In genomic region chr7:30027915-30028748, GRCh38 we compare ENCODE assay signal across 8 cellular contexts. TPM values are rescaled to one million over a fixed set of nuclear protein-coding genes. Genes with fewer than 3 reads are reported as not detected.
DNase-seq lines count a peak whose midpoint lies in the region; ATAC-seq lines count a peak whose summit lies in the region.

Gene PLEKHA8 (plus strand): TSS chr7:30028412. CDS start chr7:30028763, 351 bp downstream.

- H3K27ac ChIP-seq in CD4-positive, alpha-beta memory T cell (ENCODE audit: low read depth, low read length), result peak within 1 kb of the TSS; percentile 63

- H3K27ac Mint-ChIP-seq in CD4-positive, alpha-beta memory T cell, result peak within 1 kb of the TSS; percentile 85 to 95 (median 93)
- peak within 1 kb of the TSS; percentile 97 for H3K27ac Mint-ChIP-seq in memory B cell

- H3K4me3 Mint-ChIP-seq in CD4-positive, alpha-beta memory T cell, result peak within 1 kb of the TSS in 5 of 8 donors; percentile 94 to 98 (median 95)
- peak within 1 kb of the TSS; percentile 97 for H3K4me3 Mint-ChIP-seq in memory B cell

- H3K4me1 Mint-ChIP-seq in CD4-positive, alpha-beta memory T cell, result peaks cover 24 to 44% (median 36%) of the 10 kb centered on the region in 4 donors
- H3K4me1 Mint-ChIP-seq in memory B cell, result peaks cover 17% of the 10 kb centered on the region

- intact Hi-C loops in CD4-positive, alpha-beta memory T cell (cut with micrococcal nuclease), result loop anchor here (2.0 to 5.0 kb wide), 6 partner anchors 39 to 699 kb away; partner anchors contain the start of genes GARS1, GGCT, NOD1 and SCRN1

- POLR2A ChIA-PET in CD4-positive, alpha-beta memory T cell (lab: Charles Lee; ENCODE audit: partially characterized antibody), result interaction anchor here (0.8 to 3.7 kb wide), 8 partner anchors 14 to 699 kb away, joined by 3 to 19 read pairs (median 5); partner anchors contain the start of genes MTURN and NOD1
- POLR2A ChIA-PET in activated CD8-positive, alpha-beta memory T cell treated with anti-CD3 and anti-CD28 coated beads for 36 hours (lab: Charles Lee), result interaction anchor here (0.9 to 1.1 kb wide), 2 partner anchors 107 to 566 kb away, joined by 3 read pairs; no protein-coding TSS in a partner anchor

- DNase-seq in CD4-positive, alpha-beta memory T cell, result peak; percentile 83 to 92 (median 88)
- peak; percentile 94 for DNase-seq in NCI-H69 (lab: John Stamatoyannopoulos, UW)
- DNase-seq in effector CD8-positive, alpha-beta T cell (lab: John Stamatoyannopoulos, UW), result peak; percentile 80
- DNase-seq in memory B cell (ENCODE audit: low spot score in 2 of 2), result peak; percentile 87 to 97
- DNase-seq in stimulated activated CD4-positive, alpha-beta T cell treated with anti-CD3 and anti-CD28 coated beads, TNF-alpha, amount 100 ng/mL, for 48 hours (ENCODE audit: low read depth in 3 of 3), result peak; percentile 74 to 85 (median 77)

- no peaks in the 10 kb centered on the region for H3K9me3 ChIP-seq in CD4-positive, alpha-beta memory T cell (ENCODE audit: control insufficient read depth in 1 of 2, low read length in 2 of 2)

- ATAC-seq in GM19395 (IDR thresholded peaks at IDR 0.05; ENCODE audit: unreplicated experiment) (peak; percentile 49), HG03521 (IDR thresholded peaks at IDR 0.05; ENCODE audit: unreplicated experiment) (peak; percentile 47), memory B cell (ENCODE audit: low read depth) (peak; percentile 50)

- H3K4me3 ChIP-seq in CD4-positive, alpha-beta memory T cell (ENCODE audit: low read length in 2 of 2), result peak within 1 kb of the TSS; percentile 70 to 87

- peaks cover 45% of the 10 kb centered on the region for H3K4me1 ChIP-seq in CD4-positive, alpha-beta memory T cell (ENCODE audit: insufficient read depth, low read length)

- H3K27me3 ChIP-seq in CD4-positive, alpha-beta memory T cell (ENCODE audit: insufficient read depth, low read length), result no peaks in the 10 kb centered on the region

- H3K36me3 ChIP-seq in CD4-positive, alpha-beta memory T cell (ENCODE audit: insufficient read depth, low read length), result no peaks in the 10 kb centered on the region

- H3K27me3 Mint-ChIP-seq in CD4-positive, alpha-beta memory T cell, result no peaks in the 10 kb centered on the region
- H3K27me3 Mint-ChIP-seq in memory B cell, result no peaks in the 10 kb centered on the region

- peaks cover 0 to 23% of the 10 kb centered on the region in 2 donors for H3K36me3 Mint-ChIP-seq in CD4-positive, alpha-beta memory T cell
- H3K36me3 Mint-ChIP-seq in memory B cell, result peaks cover 1% of the 10 kb centered on the region

- CTCF ChIA-PET in CD4-positive, alpha-beta memory T cell (lab: Charles Lee; ENCODE audit: partially characterized antibody), result interaction anchor here (1.6 to 2.3 kb wide), 3 partner anchors 14 to 34 kb away, joined by 4 to 12 read pairs (median 9); no protein-coding TSS in a partner anchor
- CTCF ChIA-PET in activated CD8-positive, alpha-beta memory T cell treated with anti-CD3 and anti-CD28 coated beads for 36 hours (lab: Charles Lee), result no interaction called here

- H3K9me3 Mint-ChIP-seq in CD4-positive, alpha-beta memory T cell, result no peaks in the 10 kb centered on the region
- H3K9me3 Mint-ChIP-seq in memory B cell, result no peaks in the 10 kb centered on the region

RNA-seq across cellular contexts. Expression of gene PLEKHA8, which starts in this region (rescaled TPM):
- total RNA-seq in CD4-positive, alpha-beta memory T cell, result 10 to 100 TPM; 11.8 to 13.2 TPM
- polyA plus RNA-seq in CD4-positive, alpha-beta memory T cell, result 1 to 10 TPM; 2.4 to 4.2 TPM
- total RNA-seq in activated CD8-positive, alpha-beta memory T cell treated with anti-CD3 and anti-CD28 coated beads for 36 hours, result 10 to 100 TPM; 12.4 to 13.5 TPM

Comparison
In these comparisons a context has a peak if more than half of its experiments do, and no peak if none do; other contexts are left out.
1. Peak in every context shown above with its lines: DNase-seq, ATAC-seq, H3K4me3 ChIP-seq and H3K27ac ChIP-seq.